Comparison of ENCODE assay signal across 27 cellular contexts in the genomic region with DNA sequence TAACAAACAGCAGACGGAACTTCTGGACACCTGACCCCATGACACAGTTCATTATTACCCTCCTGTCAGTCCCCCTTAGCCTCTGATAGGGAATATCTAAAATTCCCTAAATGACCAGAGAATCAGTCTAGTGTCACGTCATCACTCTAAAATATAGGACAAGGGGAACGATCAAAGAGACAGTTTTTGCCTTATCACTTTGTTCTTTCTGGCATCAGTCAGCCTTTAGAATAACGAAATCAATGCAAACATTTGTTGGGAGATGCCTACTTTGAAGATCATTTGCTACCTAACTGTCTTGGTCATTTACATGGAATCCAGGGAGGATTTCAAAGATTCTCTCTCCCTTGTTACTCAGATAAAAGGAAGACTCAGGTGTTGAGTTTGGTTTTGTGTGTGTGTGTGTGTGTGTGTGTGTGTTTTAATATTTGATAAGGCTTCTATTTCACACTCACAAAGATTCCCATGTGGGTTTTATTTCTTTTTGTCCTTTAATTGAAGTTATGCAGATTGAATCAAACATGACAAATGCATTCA. TPM values are rescaled to one million over a fixed set of nuclear protein-coding genes. Genes with fewer than 3 reads are reported as not detected.
DNase-seq lines count a peak whose midpoint lies in the region; ATAC-seq, FAIRE-seq and TF ChIP-seq lines count a peak whose summit lies in the region.
"Had no signal": no experiment of that assay in that cellular context is flagged by ENCODE, and none has a peak within 500 bp of the region (broad histone marks: within the 10 kb centered on the region; RNA-seq: fewer than 3 reads in every experiment).

No MANE protein-coding gene starts in this region.

- H3K27ac Mint-ChIP-seq in WTC11, result no peak overlapping the region
- H3K27ac Mint-ChIP-seq: B cell; CD4-positive, alpha-beta T cell; CD8-positive, alpha-beta T cell had no signal

- no peak overlapping the region for H3K4me3 Mint-ChIP-seq in WTC11
- H3K4me3 Mint-ChIP-seq: B cell; CD4-positive, alpha-beta T cell; CD8-positive, alpha-beta T cell had no signal

- no peaks in the 10 kb centered on the region for H3K9me3 ChIP-seq in HepG2 (ENCODE audit: low read length)
- H3K9me3 ChIP-seq in right lobe of liver, result no peaks in the 10 kb centered on the region
- H3K9me3 ChIP-seq in K562 (replicated peaks; ENCODE audit: control insufficient read depth, insufficient read depth, low read depth, low read length), result no peaks in the 10 kb centered on the region
- H3K9me3 ChIP-seq: A549; BLaER1 treated with 17β-estradiol and CSF1 and Interleukin-3, amounts not matched to agents 10 nM and 100 nM had no signal

- H3K4me2 ChIP-seq in HepG2 (ENCODE audit: low read depth, low read length) (peak overlapping the region; percentile 14), K562 (ENCODE audit: insufficient read depth, low read length) (no peak overlapping the region)
- H3K4me2 ChIP-seq: A549; BLaER1 treated with 17β-estradiol and CSF1 and Interleukin-3, amounts not matched to agents 10 nM and 100 nM had no signal

- H3K79me2 ChIP-seq in HepG2 (ENCODE audit: insufficient read depth, low read length) (no peaks in the 10 kb centered on the region), K562 (ENCODE audit: control insufficient read depth, insufficient read depth, low read length) (no peaks in the 10 kb centered on the region)

- POLR2A ChIA-PET in HepG2 (lab: Yijun Ruan, JAX), result no interaction called here
- POLR2A ChIA-PET in K562 (lab: Yijun Ruan, JAX), result no interaction called here
- POLR2A ChIA-PET in WTC11 (lab: Charles Lee), result no interaction called here

- H3K27me3 Mint-ChIP-seq in WTC11 (ENCODE audit: low read depth), result no peaks in the 10 kb centered on the region; the same call in 1 of the 2 replicates

- in situ Hi-C loops in HepG2 (cut with HindIII; ENCODE audit: extremely low pct_ligation_motif_present, low pct_unique_long_range_greater_than_20kb), result no loop called here
- in situ Hi-C loops in K562 (cut with MboI), result no loop called here

- TF ChIP-seq POLR2A in HepG2 (IDR thresholded peaks at IDR 0.05; ENCODE audit: insufficient read depth in 1 of 2, low read depth in 2 of 2, low read length in 2 of 2), result no peak
- no peak for TF ChIP-seq POLR2A in right lobe of liver (IDR thresholded peaks at IDR 0.05)
- no peak for TF ChIP-seq POLR2A in K562 (conservative IDR thresholded peaks at IDR 0.05)

- H4K20me1 ChIP-seq in HepG2 (ENCODE audit: insufficient read depth, low read length), result no peaks in the 10 kb centered on the region
- H4K20me1 ChIP-seq in K562 (replicated peaks; ENCODE audit: control insufficient read depth, insufficient read depth, low read length), result no peaks in the 10 kb centered on the region
- H4K20me1 ChIP-seq: BLaER1 treated with 17β-estradiol and CSF1 and Interleukin-3, amounts not matched to agents 10 nM and 100 nM had no signal

- FAIRE-seq in HepG2 (lab: Jason Lieb, UNC) (no peak), K562 (lab: Jason Lieb, UNC) (no peak)
- FAIRE-seq: GM12878, GM12892, GM18507 had no signal

- DNase-seq in HepG2 (ENCODE audit: low spot score) (peak; percentile 99), right lobe of liver (no peak), K562 (ENCODE audit: extremely low read depth in 1 of 4, low spot score in 3 of 4) (no peak), WTC11 (ENCODE audit: low spot score) (no peak)
- DNase-seq: AML-193; CD4-positive, alpha-beta T cell; CD8-positive, alpha-beta T cell; DMS 273 treated with DMSO at 0.1 percent for 48 hours; DMS153; DMS53; DMS79; DND-41; EL; GDM1 had no signal

- H3K4me1 ChIP-seq in HepG2 (ENCODE audit: insufficient read depth, low read length) (peaks cover 50% of the 10 kb centered on the region), right lobe of liver (no peaks in the 10 kb centered on the region), K562 (replicated peaks in 1 of 2; ENCODE audit: control insufficient read depth in 2 of 2, insufficient read depth in 2 of 2, low read length in 2 of 2) (no peaks in the 10 kb centered on the region)
- H3K4me1 ChIP-seq: A549; BLaER1 treated with 17β-estradiol and CSF1 and Interleukin-3, amounts not matched to agents 10 nM and 100 nM had no signal

- BruUV-seq in HepG2 (replicated peaks; lab: Mats Ljungman, UMichigan), result no TSS peak
- BruUV-seq in K562 (replicated peaks; lab: Mats Ljungman, UMichigan), result no TSS peak

- H3K9ac ChIP-seq in HepG2 (ENCODE audit: insufficient read depth, low read depth, low read length) (peak overlapping the region; percentile 23; the same call in 1 of the 2 replicates), K562 (ENCODE audit: insufficient read depth in 1 of 2, low read depth in 2 of 2, low read length in 2 of 2) (no peak overlapping the region)
- H3K9ac ChIP-seq: BLaER1 treated with 17β-estradiol and CSF1 and Interleukin-3, amounts not matched to agents 10 nM and 100 nM had no signal

- peak; percentile 82 to 96; a peak in 3 of 4 replicates for TF ChIP-seq EP300 in HepG2 (IDR thresholded peaks at IDR 0.05; ENCODE audit: low read depth in 2 of 2, low read length in 2 of 2)
- peak; percentile 97 for TF ChIP-seq EP300 in HepG2 (CRISPR knock-in tag; IDR thresholded peaks at IDR 0.05; ENCODE audit: borderline replicate concordance)
- TF ChIP-seq EP300 in K562 (IDR thresholded peaks at IDR 0.05; ENCODE audit: low read length), result no peak

- ATAC-seq in HepG2 (peak; percentile 89), right lobe of liver (no peak), K562 (no peak), WTC11 (no peak), HG03378 (IDR thresholded peaks at IDR 0.05; ENCODE audit: unreplicated experiment) (no peak)
- ATAC-seq: A549; CD8-positive, alpha-beta T cell; GM12878 had no signal

- H3K4me3 ChIP-seq in HepG2 (replicated peaks in 1 of 3; ENCODE audit: insufficient read depth in 1 of 3, low read depth in 2 of 3, low read length in 3 of 3) (no peak overlapping the region), right lobe of liver (no peak overlapping the region), K562 (no peak overlapping the region)
- H3K4me3 ChIP-seq: A549; BLaER1 treated with 17β-estradiol and CSF1 and Interleukin-3, amounts not matched to agents 10 nM and 100 nM; GM12878 had no signal

- H3K36me3 ChIP-seq in HepG2 (replicated peaks in 1 of 2; ENCODE audit: control insufficient read depth in 1 of 2, insufficient read depth in 2 of 2, low read length in 2 of 2), result no peaks in the 10 kb centered on the region
- no peaks in the 10 kb centered on the region for H3K36me3 ChIP-seq in right lobe of liver
- no peaks in the 10 kb centered on the region for H3K36me3 ChIP-seq in K562 (ENCODE audit: control insufficient read depth, insufficient read depth, low read length)
- H3K36me3 ChIP-seq: BLaER1 treated with 17β-estradiol and CSF1 and Interleukin-3, amounts not matched to agents 10 nM and 100 nM had no signal

- intact Hi-C loops in HepG2 (cut with micrococcal nuclease; ENCODE audit: unreplicated experiment), result no loop called here
- intact Hi-C loops in right lobe of liver (cut with DNase I), result no loop called here
- intact Hi-C loops in K562 (cut with micrococcal nuclease), result no loop called here

- H3K9me3 Mint-ChIP-seq in WTC11, result peaks cover 5% of the 10 kb centered on the region; the same call in 1 of the 2 replicates
- H3K9me3 Mint-ChIP-seq: CD4-positive, alpha-beta T cell; CD8-positive, alpha-beta T cell had no signal

- no peak overlapping the region for H2AFZ ChIP-seq in HepG2 (ENCODE audit: low read length)
- no peak overlapping the region for H2AFZ ChIP-seq in K562 (ENCODE audit: low read depth, low read length)

- no peaks in the 10 kb centered on the region for H3K27me3 ChIP-seq in HepG2 (ENCODE audit: control insufficient read depth in 1 of 2, insufficient read depth in 2 of 2, low read length in 2 of 2)
- no peaks in the 10 kb centered on the region for H3K27me3 ChIP-seq in right lobe of liver
- peaks cover 0 to 8% of the 10 kb centered on the region in 2 experiments; a peak in 2 of 5 replicates for H3K27me3 ChIP-seq in K562 (ENCODE audit: control insufficient read depth in 2 of 2, insufficient read depth in 2 of 2, low read length in 2 of 2)
- H3K27me3 ChIP-seq: BLaER1 treated with 17β-estradiol and CSF1 and Interleukin-3, amounts not matched to agents 10 nM and 100 nM had no signal

- WGBS in HepG2 (ENCODE audit: low lambda C conversion rate), result 4% methylated on average over 4 of the region's 4 CpGs
- WGBS in right lobe of liver (ENCODE audit: insufficient coverage, low coverage, low lambda C conversion rate, missing lambda C conversion rate), result 32% methylated on average over 4 of the region's 4 CpGs
- 2% methylated on average over 4 of the region's 4 CpGs for WGBS in K562 (ENCODE audit: insufficient coverage, low coverage, missing lambda C conversion rate)

- peaks cover 5% of the 10 kb centered on the region for H3K4me1 Mint-ChIP-seq in WTC11
- H3K4me1 Mint-ChIP-seq: B cell had no signal

- no peak for TF ChIP-seq RAD21 in HepG2 (CRISPR knock-in tag; IDR thresholded peaks at IDR 0.05)
- no peak for TF ChIP-seq RAD21 in K562 (CRISPR knock-in tag; conservative IDR thresholded peaks at IDR 0.05 in 1 of 2, IDR thresholded peaks at IDR 0.05 in 1 of 2)

- CTCF ChIA-PET in HepG2 (lab: Yijun Ruan, JAX; ENCODE audit: low intra/inter-chr PET ratio, low total read pairs), result no interaction called here
- CTCF ChIA-PET in K562 (lab: Yijun Ruan, JAX; ENCODE audit: low intra/inter-chr PET ratio), result no interaction called here
- CTCF ChIA-PET in WTC11 (lab: Charles Lee), result no interaction called here

- no peaks in the 10 kb centered on the region for H3K36me3 Mint-ChIP-seq in WTC11
- H3K36me3 Mint-ChIP-seq: CD8-positive, alpha-beta T cell had no signal

- TF ChIP-seq CTCF in HepG2 (CRISPR knock-in tag; IDR thresholded peaks at IDR 0.05) (no peak), right lobe of liver (IDR thresholded peaks at IDR 0.05) (no peak), K562 (IDR thresholded peaks at IDR 0.05 in 2 of 3, conservative IDR thresholded peaks at IDR 0.05 in 1 of 3; ENCODE audit: insufficient read depth in 2 of 3, low read depth in 1 of 3, low read length in 3 of 3) (no peak), WTC11 (IDR thresholded peaks at IDR 0.05) (no peak)

- H3K27ac ChIP-seq in HepG2 (ENCODE audit: extremely low read length, insufficient read depth, low read length) (peak overlapping the region; percentile 59), right lobe of liver (no peak overlapping the region), K562 (ENCODE audit: extremely low read depth, low read depth, low read length) (no peak overlapping the region)
- H3K27ac ChIP-seq: 22Rv1; A549; BLaER1 treated with 17β-estradiol and CSF1 and Interleukin-3, amounts not matched to agents 10 nM and 100 nM; C4-2B had no signal

- no peaks in the 10 kb centered on the region for H3K9me1 ChIP-seq in K562 (ENCODE audit: control insufficient read depth, insufficient read depth, low read length)

RNA-seq across cellular contexts. Expression of a gene that starts 28.3 kb away (rescaled TPM):
- total RNA-seq in HepG2 (2016; rRNA removed; fragmentation: Illumina TruSeq; extraction: Trizol) (not detected in 2 replicates), right lobe of liver (not detected), K562 (2014; rRNA removed) (not detected in 2 replicates), K562 (2014; rRNA removed; fragmentation: Illumina TruSeq; extraction: Trizol) (not detected in 2 replicates), K562 (2015; rRNA removed; fragmentation: Illumina TruSeq; extraction: Trizol) (not detected in 2 replicates), K562 (2021) (not detected in 2 replicates), WTC11 (2021) (0.78 to 3.1 TPM (median 0.80 TPM) in 3 replicates)
- total RNA-seq in HepG2 (2016; cell fraction: cytosol; rRNA removed; fragmentation: Illumina TruSeq; extraction: Trizol; ENCODE audit: low read depth), result not detected in 2 replicates
- not detected in 2 replicates for total RNA-seq in HepG2 (2016; cell fraction: insoluble cytoplasmic fraction; rRNA removed; fragmentation: Illumina TruSeq; extraction: Trizol)
- not detected in 2 replicates for total RNA-seq in HepG2 (2016; cell fraction: membrane; rRNA removed; fragmentation: Illumina TruSeq; extraction: Trizol)
- not detected in 2 replicates for total RNA-seq in HepG2 (2016; cell fraction: nucleus; rRNA removed; fragmentation: Illumina TruSeq; extraction: Trizol)
- polyA plus RNA-seq in HepG2 (2011; rRNA removed) (not detected in 2 replicates), K562 (2011; rRNA removed) (not detected in 2 replicates), K562 (2014; fragmentation: Illumina TruSeq; extraction: Trizol) (not detected in 2 replicates), K562 (2014; fragmentation: Nextera tagmentation; extraction: Ambion mirVana) (not detected), K562 (2014; rRNA removed) (not detected in 2 replicates)
- not detected in 2 replicates for polyA plus RNA-seq in HepG2 (2011; cell fraction: cytosol; rRNA removed)
- polyA plus RNA-seq in HepG2 (2011; cell fraction: nucleus; rRNA removed), result not detected in 2 replicates
- polyA plus RNA-seq in HepG2 (2012), result not detected in 2 replicates
- polyA plus RNA-seq in HepG2 (2016; cell fraction: cytosol; fragmentation: Illumina TruSeq; extraction: Trizol; ENCODE audit: low read depth), result not detected in 2 replicates
- polyA plus RNA-seq in HepG2 (2016; cell fraction: insoluble cytoplasmic fraction; fragmentation: Illumina TruSeq; extraction: Trizol; ENCODE audit: low read depth), result not detected in 2 replicates
- polyA plus RNA-seq in HepG2 (2016; cell fraction: membrane; fragmentation: Illumina TruSeq; extraction: Trizol; ENCODE audit: low read depth), result not detected in 2 replicates
- not detected in 2 replicates for polyA plus RNA-seq in HepG2 (2016; cell fraction: nucleus; fragmentation: Illumina TruSeq; extraction: Trizol; ENCODE audit: insufficient read depth, low read depth)
- not detected in 2 replicates for polyA minus RNA-seq in HepG2 (2011; rRNA and poly(A)+ RNA removed; ENCODE audit: low replicate concordance)
- not detected in 2 replicates for polyA minus RNA-seq in HepG2 (2011; cell fraction: cytosol; rRNA and poly(A)+ RNA removed)
- polyA minus RNA-seq in HepG2 (2011; cell fraction: nucleus; rRNA and poly(A)+ RNA removed), result not detected in 2 replicates
- total RNA-seq in K562 (2011; cell fraction: chromatin; rRNA removed; ENCODE audit: low replicate concordance), result not detected in 2 replicates
- total RNA-seq in K562 (2011; cell fraction: nucleolus; rRNA removed), result not detected in 2 replicates
- total RNA-seq in K562 (2011; cell fraction: nucleoplasm; rRNA removed), result not detected in 2 replicates
- not detected in 2 replicates for polyA plus RNA-seq in K562 (2011; cell fraction: cytosol; rRNA removed)
- not detected in 2 replicates for polyA plus RNA-seq in K562 (2011; cell fraction: nucleus; rRNA removed)
- polyA plus RNA-seq in K562 (2012), result not detected in 2 replicates
- polyA minus RNA-seq in K562 (2011; rRNA and poly(A)+ RNA removed), result not detected in 2 replicates
- polyA minus RNA-seq in K562 (2011; cell fraction: cytosol; rRNA and poly(A)+ RNA removed), result not detected in 2 replicates
- polyA minus RNA-seq in K562 (2011; cell fraction: nucleus; rRNA and poly(A)+ RNA removed), result not detected in 2 replicates
- total RNA-seq: A172; B cell; CD4-positive, alpha-beta T cell; CD8-positive, alpha-beta T cell; Daoy; G401; GM12878 had no signal
- polyA plus RNA-seq: A549, BJ, GM12878 had no signal

RNA-seq across cellular contexts. Expression of a gene that starts 48.0 kb away (rescaled TPM):
- 46.3 and 55.6 TPM in 2 replicates for total RNA-seq in HepG2 (2016; rRNA removed; fragmentation: Illumina TruSeq; extraction: Trizol)
- 20.4 and 20.5 TPM in 2 replicates for total RNA-seq in HepG2 (2016; cell fraction: cytosol; rRNA removed; fragmentation: Illumina TruSeq; extraction: Trizol; ENCODE audit: low read depth)
- 48.0 and 57.7 TPM in 2 replicates for total RNA-seq in HepG2 (2016; cell fraction: insoluble cytoplasmic fraction; rRNA removed; fragmentation: Illumina TruSeq; extraction: Trizol)
- total RNA-seq in HepG2 (2016; cell fraction: membrane; rRNA removed; fragmentation: Illumina TruSeq; extraction: Trizol), result 22.8 and 24.5 TPM in 2 replicates
- 64.1 and 65.7 TPM in 2 replicates for total RNA-seq in HepG2 (2016; cell fraction: nucleus; rRNA removed; fragmentation: Illumina TruSeq; extraction: Trizol)
- 77.9 and 114 TPM in 2 replicates for polyA plus RNA-seq in HepG2 (2011; rRNA removed)
- polyA plus RNA-seq in HepG2 (2011; cell fraction: cytosol; rRNA removed), result 33.9 and 39.9 TPM in 2 replicates
- 223 and 433 TPM in 2 replicates for polyA plus RNA-seq in HepG2 (2011; cell fraction: nucleus; rRNA removed)
- 40.7 and 57.0 TPM in 2 replicates for polyA plus RNA-seq in HepG2 (2012)
- polyA plus RNA-seq in HepG2 (2016; cell fraction: cytosol; fragmentation: Illumina TruSeq; extraction: Trizol; ENCODE audit: low read depth), result 9.0 and 10.7 TPM in 2 replicates
- polyA plus RNA-seq in HepG2 (2016; cell fraction: insoluble cytoplasmic fraction; fragmentation: Illumina TruSeq; extraction: Trizol; ENCODE audit: low read depth), result 48.1 and 51.2 TPM in 2 replicates
- 13.9 and 15.1 TPM in 2 replicates for polyA plus RNA-seq in HepG2 (2016; cell fraction: membrane; fragmentation: Illumina TruSeq; extraction: Trizol; ENCODE audit: low read depth)
- polyA plus RNA-seq in HepG2 (2016; cell fraction: nucleus; fragmentation: Illumina TruSeq; extraction: Trizol; ENCODE audit: insufficient read depth, low read depth), result 69.5 and 81.6 TPM in 2 replicates
- polyA minus RNA-seq in HepG2 (2011; rRNA and poly(A)+ RNA removed; ENCODE audit: low replicate concordance), result 4.7 and 26.3 TPM in 2 replicates
- 28.5 and 33.0 TPM in 2 replicates for polyA minus RNA-seq in HepG2 (2011; cell fraction: cytosol; rRNA and poly(A)+ RNA removed)
- 210 and 232 TPM in 2 replicates for polyA minus RNA-seq in HepG2 (2011; cell fraction: nucleus; rRNA and poly(A)+ RNA removed)
- total RNA-seq in right lobe of liver, result 10 to 100 TPM in 1 of 6 experiments, 1 to 10 TPM in 5; 5.1 to 11.5 (median 7.4) TPM
- total RNA-seq in K562 (2011; cell fraction: chromatin; rRNA removed; ENCODE audit: low replicate concordance), result 22.9 and 121 TPM in 2 replicates
- 11.3 and 17.6 TPM in 2 replicates for total RNA-seq in K562 (2011; cell fraction: nucleolus; rRNA removed)
- total RNA-seq in K562 (2011; cell fraction: nucleoplasm; rRNA removed), result 26.5 and 27.9 TPM in 2 replicates
- 10.8 and 11.0 TPM in 2 replicates for total RNA-seq in K562 (2014; rRNA removed)
- 18.0 and 20.5 TPM in 2 replicates for total RNA-seq in K562 (2014; rRNA removed; fragmentation: Illumina TruSeq; extraction: Trizol)
- total RNA-seq in K562 (2015; rRNA removed; fragmentation: Illumina TruSeq; extraction: Trizol), result 9.8 and 11.5 TPM in 2 replicates
- 12.9 and 15.2 TPM in 2 replicates for total RNA-seq in K562 (2021)
- 21.1 and 23.1 TPM in 2 replicates for polyA plus RNA-seq in K562 (2011; rRNA removed)
- polyA plus RNA-seq in K562 (2011; cell fraction: cytosol; rRNA removed), result 4.2 and 9.7 TPM in 2 replicates
- 43.5 and 52.7 TPM in 2 replicates for polyA plus RNA-seq in K562 (2011; cell fraction: nucleus; rRNA removed)
- 8.4 and 20.1 TPM in 2 replicates for polyA plus RNA-seq in K562 (2012)
- polyA plus RNA-seq in K562 (2014; fragmentation: Illumina TruSeq; extraction: Trizol), result 15.1 and 17.6 TPM in 2 replicates
- 1 to 10 TPM; 4.9 to 7.5 TPM for polyA plus RNA-seq in K562 (2014; fragmentation: Nextera tagmentation; extraction: Ambion mirVana)
- 11.8 and 13.5 TPM in 2 replicates for polyA plus RNA-seq in K562 (2014; rRNA removed)
- 21.2 and 30.6 TPM in 2 replicates for polyA minus RNA-seq in K562 (2011; rRNA and poly(A)+ RNA removed)
- 5.9 and 7.6 TPM in 2 replicates for polyA minus RNA-seq in K562 (2011; cell fraction: cytosol; rRNA and poly(A)+ RNA removed)
- polyA minus RNA-seq in K562 (2011; cell fraction: nucleus; rRNA and poly(A)+ RNA removed), result 10.2 and 26.7 TPM in 2 replicates
- total RNA-seq in WTC11 (2021), result 39.6 to 43.6 TPM (median 41.8 TPM) in 3 replicates
